ENCODE assay signal across 1 cellular context in genomic region chr16:85136705-85137322, GRCh38.
A peak's percentile ranks its signal among the peaks of the same experiment; 100 is the strongest.
TF ChIP-seq lines count a peak whose summit lies in the region.

No MANE protein-coding gene starts in this region.

TF ChIP-seq in HepG2, 621 proteins besides CTCF, POLR2A, EP300 and RAD21 (continued from another document and continues in another):
- TF ChIP-seq HMGXB3 (CRISPR knock-in tag; IDR thresholded peaks at IDR 0.05; ENCODE audit: borderline replicate concordance) (0 out of 2 replicates have a peak, but pooled peaks have one; percentile 18), THYN1 (CRISPR knock-in tag; IDR thresholded peaks at IDR 0.05; ENCODE audit: borderline replicate concordance, low read depth) (peak; percentile 96; the same call in 1 of the 2 replicates), MIER2 (CRISPR knock-in tag; IDR thresholded peaks at IDR 0.05) (no peak; the same call in 1 of the 2 replicates), ADNP (CRISPR knock-in tag; IDR thresholded peaks at IDR 0.05) (no peak), SIX1 (CRISPR knock-in tag; IDR thresholded peaks at IDR 0.05; ENCODE audit: borderline replicate concordance) (0 out of 2 replicates have a peak, but pooled peaks have one; percentile 69), UBTF (CRISPR knock-in tag; IDR thresholded peaks at IDR 0.05) (no peak; the same call in 1 of the 2 replicates), ARHGAP35 (CRISPR knock-in tag; IDR thresholded peaks at IDR 0.05; ENCODE audit: borderline replicate concordance) (no peak), SCMH1 (CRISPR knock-in tag; IDR thresholded peaks at IDR 0.05; ENCODE audit: borderline replicate concordance) (no peak), RBM22 (optimal IDR thresholded peaks at IDR 0.05; ENCODE audit: low read length) (peak; percentile 65), ZFP82 (CRISPR knock-in tag; IDR thresholded peaks at IDR 0.05; ENCODE audit: borderline replicate concordance) (peak; percentile 96), ZNF558 (CRISPR knock-in tag; IDR thresholded peaks at IDR 0.05; ENCODE audit: borderline replicate concordance) (peak; percentile 95), ZNF33A (CRISPR knock-in tag; IDR thresholded peaks at IDR 0.05; ENCODE audit: borderline replicate concordance) (no peak), ZNF543 (CRISPR knock-in tag; IDR thresholded peaks at IDR 0.05) (peak; percentile 72; the same call in 1 of the 2 replicates), ZNF710 (CRISPR knock-in tag; IDR thresholded peaks at IDR 0.05; ENCODE audit: borderline replicate concordance) (no peak), ZNF17 (CRISPR knock-in tag; IDR thresholded peaks at IDR 0.05) (no peak), HMG20B (CRISPR knock-in tag; conservative IDR thresholded peaks at IDR 0.05) (no peak; the same call in 1 of the 2 replicates), PRMT3 (CRISPR knock-in tag; IDR thresholded peaks at IDR 0.05; ENCODE audit: borderline replicate concordance, low read depth) (peak; percentile 81; the same call in 1 of the 2 replicates), ZNF260 (CRISPR knock-in tag; IDR thresholded peaks at IDR 0.05; ENCODE audit: borderline replicate concordance, low read depth) (no peak; the same call in 1 of the 2 replicates), KLF15 (CRISPR knock-in tag; IDR thresholded peaks at IDR 0.05; ENCODE audit: borderline replicate concordance) (peak; percentile 86; the same call in 1 of the 2 replicates), ZNF777 (CRISPR knock-in tag; IDR thresholded peaks at IDR 0.05) (no peak), IRX3 (CRISPR knock-in tag; IDR thresholded peaks at IDR 0.05; ENCODE audit: borderline replicate concordance, low read depth) (peak; percentile 95), PHF8 (CRISPR knock-in tag; IDR thresholded peaks at IDR 0.05) (no peak; the same call in 1 of the 2 replicates), ZFP37 (CRISPR knock-in tag; IDR thresholded peaks at IDR 0.05; ENCODE audit: borderline replicate concordance) (peak; percentile 44; the same call in 1 of the 2 replicates), PITX1 (CRISPR knock-in tag; IDR thresholded peaks at IDR 0.05) (peak; percentile 54; the same call in 1 of the 2 replicates), MZF1 (CRISPR knock-in tag; IDR thresholded peaks at IDR 0.05; ENCODE audit: borderline replicate concordance) (no peak), PRDM15 (CRISPR knock-in tag; IDR thresholded peaks at IDR 0.05) (peak; percentile 87), XBP1 (CRISPR knock-in tag; IDR thresholded peaks at IDR 0.05) (no peak), ATF7 (IDR thresholded peaks at IDR 0.05) (no peak), ATF7 (CRISPR knock-in tag; IDR thresholded peaks at IDR 0.05) (no peak), REST (IDR thresholded peaks at IDR 0.05; ENCODE audit: borderline replicate concordance in 1 of 2, low read depth in 1 of 2, low read length in 2 of 2) (peak in 1 of 2 experiments; percentile 28; a peak in 1 of 4 replicates), CC2D1A (CRISPR knock-in tag; IDR thresholded peaks at IDR 0.05) (no peak), CSRNP2 (CRISPR knock-in tag; conservative IDR thresholded peaks at IDR 0.05; ENCODE audit: low read depth) (no peak; the same call in 1 of the 2 replicates), ZBTB39 (CRISPR knock-in tag; IDR thresholded peaks at IDR 0.05) (no peak; the same call in 1 of the 2 replicates), CREB1 (IDR thresholded peaks at IDR 0.05) (no peak), CREB1 (CRISPR knock-in tag; IDR thresholded peaks at IDR 0.05) (0 out of 2 replicates have a peak, but pooled peaks have one; percentile 53), AGO1 (IDR thresholded peaks at IDR 0.05; ENCODE audit: low read depth, low read length, poor library complexity, severe bottlenecking) (peak; percentile 35), STAG1 (CRISPR knock-in tag; IDR thresholded peaks at IDR 0.05) (no peak), E2F5 (CRISPR knock-in tag; conservative IDR thresholded peaks at IDR 0.05) (0 out of 2 replicates have a peak, but pooled peaks have one; percentile 42), ZNF143 (CRISPR knock-in tag; IDR thresholded peaks at IDR 0.05) (peak; percentile 30)
